In genomic region chr13:87678353-87678752, GRCh38 we compare ENCODE assay signal across 10 cellular contexts. TPM values are rescaled to one million over a fixed set of nuclear protein-coding genes. Genes with fewer than 3 reads are reported as not detected.
DNase-seq lines count a peak whose midpoint lies in the region; ATAC-seq and TF ChIP-seq lines count a peak whose summit lies in the region.
"Had no signal": no experiment of that assay in that cellular context is flagged by ENCODE, and none has a peak within 500 bp of the region (broad histone marks: within the 10 kb centered on the region; RNA-seq: fewer than 3 reads in every experiment).

No MANE protein-coding gene starts in this region.

- H3K4me1 ChIP-seq in colonic mucosa (peaks cover 5% of the 10 kb centered on the region), mucosa of stomach (ENCODE audit: control insufficient read depth, insufficient read depth, low read length) (peaks cover 11% of the 10 kb centered on the region)

- no peaks in the 10 kb centered on the region for H3K9me3 ChIP-seq in colonic mucosa
- H3K9me3 ChIP-seq in mucosa of stomach (ENCODE audit: control insufficient read depth, low read length), result no peaks in the 10 kb centered on the region

- peaks cover 53% of the 10 kb centered on the region for H3K27me3 ChIP-seq in HL-60 (ENCODE audit: insufficient read depth, poor library complexity, severe bottlenecking)
- H3K27me3 ChIP-seq in colonic mucosa, result peaks cover 42% of the 10 kb centered on the region
- peaks cover 53% of the 10 kb centered on the region for H3K27me3 ChIP-seq in mucosa of stomach (ENCODE audit: control insufficient read depth, insufficient read depth, low read length)

- DNase-seq in HL-60 (ENCODE audit: low read depth in 1 of 2, low spot score in 1 of 2), result no peak
- DNase-seq in colonic mucosa, result no peak
- no peak for DNase-seq in SK-N-DZ (ENCODE audit: low spot score)
- no peak for DNase-seq in activated CD4-positive, CD25-positive, alpha-beta regulatory T cell treated with anti-CD3 and anti-CD28 coated beads, Interleukin-2, amount 50 U/mL, for 72 hours
- DNase-seq: DND-41, SW 1271 had no signal

- H3K36me3 ChIP-seq in colonic mucosa, result no peaks in the 10 kb centered on the region
- H3K36me3 ChIP-seq in mucosa of stomach (ENCODE audit: control insufficient read depth, insufficient read depth, low read length), result no peaks in the 10 kb centered on the region

- intact Hi-C loops in colonic mucosa (cut with DNase I), result no loop called here

- no peak overlapping the region for H3K9ac ChIP-seq in colonic mucosa (ENCODE audit: low read depth in 2 of 2, low read length in 2 of 2)
- H3K9ac ChIP-seq in mucosa of stomach (ENCODE audit: low read length), result no peak overlapping the region

- TF ChIP-seq CTCF in 22Rv1 (IDR thresholded peaks at IDR 0.05) (no peak), HL-60 (IDR thresholded peaks at IDR 0.05; ENCODE audit: insufficient read depth, low read length) (no peak), colonic mucosa (IDR thresholded peaks at IDR 0.05) (no peak)

- H3K27ac ChIP-seq in 22Rv1, result peak overlapping the region; percentile 47
- H3K27ac ChIP-seq in HL-60 (replicated peaks), result no peak overlapping the region
- no peak overlapping the region for H3K27ac ChIP-seq in colonic mucosa

- H3K4me3 ChIP-seq in HL-60 (replicated peaks; ENCODE audit: insufficient read depth, low read length) (peak overlapping the region; percentile 33), colonic mucosa (peak overlapping the region; percentile 26), mucosa of stomach (ENCODE audit: low read length) (peak overlapping the region; percentile 44)

- no peak for ATAC-seq in HG03196 (IDR thresholded peaks at IDR 0.05; ENCODE audit: unreplicated experiment)
- ATAC-seq in HG02981 (IDR thresholded peaks at IDR 0.05; ENCODE audit: unreplicated experiment), result no peak

RNA-seq across cellular contexts. Expression of gene SLITRK5, which starts 7.2 kb away (rescaled TPM):
- under 1 TPM; 0.10 to 0.13 TPM for total RNA-seq in colonic mucosa
- 1.6 and 1.9 TPM in 2 replicates for polyA plus RNA-seq in SK-N-DZ (2014; cell fraction: cytosol; rRNA removed)
- polyA plus RNA-seq in SK-N-DZ (2014; cell fraction: nucleus; rRNA removed), result 2.2 and 2.7 TPM in 2 replicates
